8 cellular contexts compared by ENCODE assay signal in genomic region chr5:431001-431710, GRCh38. TPM values are rescaled to one million over a fixed set of nuclear protein-coding genes. Genes with fewer than 3 reads are reported as not detected.
A peak's percentile ranks its signal among the peaks of the same experiment; 100 is the strongest.
DNase-seq lines count a peak whose midpoint lies in the region; ATAC-seq, FAIRE-seq and TF ChIP-seq lines count a peak whose summit lies in the region.

No MANE protein-coding gene starts in this region.

- peak; percentile 17 for DNase-seq in NCI-H1105 treated with DMSO at 0.1 percent for 48 hours (lab: John Stamatoyannopoulos, UW)
- no peak for DNase-seq in NCI-H1105 (lab: John Stamatoyannopoulos, UW)
- peak; percentile 74 for DNase-seq in H54 (ENCODE audit: insufficient read length, low spot score)
- peak; percentile 30 for DNase-seq in NCI-H2081 treated with DMSO at 0.1 percent for 48 hours (lab: John Stamatoyannopoulos, UW)
- DNase-seq in activated CD8-positive, alpha-beta memory T cell treated with anti-CD3 and anti-CD28 coated beads, Interleukin-2, amount 10 ng/mL, durations not matched to agents 7 days and 5 days = peak; percentile 60
- peak; percentile 45 for DNase-seq in fibroblast of mammary gland (ENCODE audit: low read depth)
- peak; percentile 68 to 84 for DNase-seq in trophoblast cell
- DNase-seq in T-helper 9 cell = no peak

- peak; percentile 71 for TF ChIP-seq CTCF in fibroblast of mammary gland (conservative IDR thresholded peaks at IDR 0.05; ENCODE audit: control insufficient read depth, insufficient read depth, low read depth, low read length)

- H3K4ac ChIP-seq in trophoblast cell (ENCODE audit: low read depth, low read length) = no peak overlapping the region

- no peak overlapping the region for H3K4me3 Mint-ChIP-seq in activated CD8-positive, alpha-beta memory T cell treated with anti-CD3 and anti-CD28 coated beads, Interleukin-2, amount 10 ng/mL, durations not matched to agents 7 days and 5 days

- CTCF ChIA-PET in activated CD8-positive, alpha-beta memory T cell treated with anti-CD3 and anti-CD28 coated beads, Interleukin-2, amount 10 ng/mL, durations not matched to agents 7 days and 5 days (lab: Charles Lee) = interaction anchor here (0.7 to 4.0 kb wide), 15 partner anchors 8 to 160 kb away, joined by 3 to 44 read pairs (median 5); partner anchors contain the start of genes AHRR and PDCD6

- H4K12ac ChIP-seq in trophoblast cell (ENCODE audit: low read depth, low read length) = no peak overlapping the region

- H2BK5ac ChIP-seq in trophoblast cell (ENCODE audit: low read depth, low read length, poor library complexity) = no peak overlapping the region

- no peak overlapping the region for H2BK12ac ChIP-seq in trophoblast cell (ENCODE audit: low read length)

- H3K27ac ChIP-seq in trophoblast cell (ENCODE audit: low read depth, low read length) = no peak overlapping the region

- H3K4me2 ChIP-seq in trophoblast cell (ENCODE audit: low read length) = no peak overlapping the region

- no peaks in the 10 kb centered on the region for H3K4me1 Mint-ChIP-seq in activated CD8-positive, alpha-beta memory T cell treated with anti-CD3 and anti-CD28 coated beads, Interleukin-2, amount 10 ng/mL, durations not matched to agents 7 days and 5 days

- no peak overlapping the region for H2AFZ ChIP-seq in trophoblast cell (ENCODE audit: insufficient read depth, low read length, poor library complexity)

- H3K23ac ChIP-seq in trophoblast cell (ENCODE audit: low read length) = no peak overlapping the region

- H3K79me1 ChIP-seq in trophoblast cell (ENCODE audit: low read length) = no peaks in the 10 kb centered on the region

- no peak overlapping the region for H3K27ac Mint-ChIP-seq in activated CD8-positive, alpha-beta memory T cell treated with anti-CD3 and anti-CD28 coated beads, Interleukin-2, amount 10 ng/mL, durations not matched to agents 7 days and 5 days

- no peak overlapping the region for H2BK120ac ChIP-seq in trophoblast cell (ENCODE audit: insufficient read depth, low read length, poor library complexity)

- H3K4me1 ChIP-seq in trophoblast cell (ENCODE audit: control insufficient read depth in 1 of 2, insufficient read depth in 2 of 2, low read length in 2 of 2) = no peaks in the 10 kb centered on the region

- H3K18ac ChIP-seq in trophoblast cell (ENCODE audit: low read length) = no peak overlapping the region

- FAIRE-seq in H54 (lab: Jason Lieb, UNC) = no peak

- no peaks in the 10 kb centered on the region for H3K27me3 ChIP-seq in trophoblast cell (ENCODE audit: insufficient read depth, low read length)

- no CpG with 5 or more reads among the region's 18 CpGs for WGBS in trophoblast cell (ENCODE audit: extremely low coverage, insufficient coverage, insufficient read length)

- no peak overlapping the region for H4K91ac ChIP-seq in trophoblast cell (ENCODE audit: low read depth, low read length)

- H3K9me3 Mint-ChIP-seq in activated CD8-positive, alpha-beta memory T cell treated with anti-CD3 and anti-CD28 coated beads, Interleukin-2, amount 10 ng/mL, durations not matched to agents 7 days and 5 days (ENCODE audit: low read depth) = no peaks in the 10 kb centered on the region

- H3K36me3 ChIP-seq in trophoblast cell (ENCODE audit: control insufficient read depth in 1 of 2, insufficient read depth in 2 of 2, low read length in 2 of 2) = no peaks in the 10 kb centered on the region

- H3K9ac ChIP-seq in trophoblast cell (ENCODE audit: low read length) = no peak overlapping the region

- peaks cover 26% of the 10 kb centered on the region for H3K36me3 Mint-ChIP-seq in activated CD8-positive, alpha-beta memory T cell treated with anti-CD3 and anti-CD28 coated beads, Interleukin-2, amount 10 ng/mL, durations not matched to agents 7 days and 5 days

- H3K14ac ChIP-seq in trophoblast cell (ENCODE audit: low read length) = no peak overlapping the region

- H3K27me3 Mint-ChIP-seq in activated CD8-positive, alpha-beta memory T cell treated with anti-CD3 and anti-CD28 coated beads, Interleukin-2, amount 10 ng/mL, durations not matched to agents 7 days and 5 days = no peaks in the 10 kb centered on the region

- H3K4me3 ChIP-seq in fibroblast of mammary gland (ENCODE audit: control insufficient read depth, low read depth, low read length) = no peak overlapping the region
- H3K4me3 ChIP-seq in trophoblast cell (ENCODE audit: low read depth, low read length) = no peak overlapping the region

- H3K9me3 ChIP-seq in trophoblast cell (ENCODE audit: insufficient read depth, low read depth, low read length) = peaks cover 1% of the 10 kb centered on the region

- ATAC-seq in activated CD8-positive, alpha-beta memory T cell treated with anti-CD3 and anti-CD28 coated beads, Interleukin-2, amount 10 ng/mL, durations not matched to agents 7 days and 5 days = peak; percentile 84

- no peak overlapping the region for H4K8ac ChIP-seq in trophoblast cell (ENCODE audit: low read depth, low read length)

- H3K79me2 ChIP-seq in trophoblast cell (ENCODE audit: control insufficient read depth, insufficient read depth, low read length, poor library complexity) = no peaks in the 10 kb centered on the region

- no peak for TF ChIP-seq POLR2A in H54 (IDR thresholded peaks at IDR 0.05; ENCODE audit: low read depth, low read length)

- no peak overlapping the region for H2AK5ac ChIP-seq in trophoblast cell (ENCODE audit: low read length)

RNA-seq across cellular contexts. Expression of gene EXOC3, which starts 11.8 kb away (rescaled TPM):
- total RNA-seq in activated CD8-positive, alpha-beta memory T cell treated with anti-CD3 and anti-CD28 coated beads, Interleukin-2, amount 10 ng/mL, durations not matched to agents 7 days and 5 days = 10 to 100 TPM; 68.2 to 71.2 TPM
- polyA plus RNA-seq in trophoblast cell (2013) = 24.0 and 24.2 TPM in 2 replicates

Comparison
In these comparisons a context has a peak if more than half of its experiments do, and no peak if none do; other contexts are left out.
1. DNase-seq: peak in NCI-H1105 treated with DMSO at 0.1 percent for 48 hours (single experiment), H54 (single experiment), NCI-H2081 treated with DMSO at 0.1 percent for 48 hours (single experiment), activated CD8-positive, alpha-beta memory T cell treated with anti-CD3 and anti-CD28 coated beads, Interleukin-2, amount 10 ng/mL, durations not matched to agents 7 days and 5 days (single experiment), fibroblast of mammary gland (single experiment) and trophoblast cell (2 of 2); none in NCI-H1105 (single experiment) and T-helper 9 cell (single experiment).